Comparison of ENCODE assay signal across 1 cellular context in the genomic region with DNA sequence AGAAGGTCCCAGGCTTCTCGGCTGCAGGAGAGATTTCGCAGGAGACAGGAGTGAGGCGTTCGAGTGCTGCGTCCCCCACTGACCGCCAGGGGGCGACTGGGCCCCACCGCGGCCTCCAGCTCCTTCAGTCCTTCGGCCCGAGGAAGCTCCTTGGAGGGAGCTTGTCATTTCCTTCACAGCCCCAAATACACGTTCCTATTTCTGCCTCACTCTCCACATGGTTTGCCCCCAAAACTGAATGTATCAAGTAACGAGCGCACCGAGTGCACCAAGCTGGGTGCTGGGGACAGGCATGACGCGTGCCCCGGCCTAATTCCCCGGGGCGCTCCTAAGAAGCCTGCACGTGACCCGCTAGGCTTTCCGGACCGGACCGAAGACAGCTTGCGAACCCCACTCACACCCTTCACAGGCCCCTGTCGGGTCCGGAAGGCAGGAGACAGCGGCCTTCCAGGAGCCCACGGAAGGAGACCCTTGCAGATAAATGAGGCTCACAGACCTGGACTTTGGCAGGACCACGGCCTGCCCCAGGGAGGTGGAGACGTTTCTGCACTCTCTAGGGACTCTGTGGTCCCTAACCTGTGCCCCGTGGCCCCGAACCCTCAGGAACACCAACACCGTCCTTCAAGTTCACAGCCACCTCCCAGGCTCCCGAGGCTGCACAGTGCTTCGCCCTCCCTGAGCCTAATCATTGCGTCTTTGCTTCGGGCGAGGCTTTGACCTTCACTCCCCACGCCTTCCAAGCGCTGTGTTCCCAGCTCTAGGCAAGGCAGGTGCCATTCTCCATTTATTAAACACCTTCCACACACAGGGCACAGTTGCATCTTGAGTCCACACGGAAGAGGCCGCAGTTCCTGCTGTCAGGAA.
TF ChIP-seq lines count a peak whose summit lies in the region.

No MANE protein-coding gene starts in this region.

TF ChIP-seq in H1, 55 proteins besides CTCF, POLR2A, EP300 and RAD21:
- TF ChIP-seq SP1 (IDR thresholded peaks at IDR 0.05; ENCODE audit: low read depth, low read length) (no peak), MAFK (IDR thresholded peaks at IDR 0.05; ENCODE audit: low read depth, low read length) (no peak), RFX5 (IDR thresholded peaks at IDR 0.05; ENCODE audit: borderline replicate concordance, low read depth, low read length) (no peak), RXRA (IDR thresholded peaks at IDR 0.05; ENCODE audit: insufficient read depth, low read depth, low read length) (no peak), EGR1 (IDR thresholded peaks at IDR 0.05; ENCODE audit: borderline replicate concordance, low read depth, low read length) (no peak), SIX5 (IDR thresholded peaks at IDR 0.05; ENCODE audit: low read depth, low read length) (no peak), RNF2 (IDR thresholded peaks at IDR 0.05; ENCODE audit: borderline replicate concordance, low read depth, low read length, missing control alignments, poor library complexity, severe bottlenecking) (no peak)
TF ChIP-seq in H1: peak in this region for 0.
